Comparison of ENCODE assay signal across 6 cellular contexts in the genomic region with DNA sequence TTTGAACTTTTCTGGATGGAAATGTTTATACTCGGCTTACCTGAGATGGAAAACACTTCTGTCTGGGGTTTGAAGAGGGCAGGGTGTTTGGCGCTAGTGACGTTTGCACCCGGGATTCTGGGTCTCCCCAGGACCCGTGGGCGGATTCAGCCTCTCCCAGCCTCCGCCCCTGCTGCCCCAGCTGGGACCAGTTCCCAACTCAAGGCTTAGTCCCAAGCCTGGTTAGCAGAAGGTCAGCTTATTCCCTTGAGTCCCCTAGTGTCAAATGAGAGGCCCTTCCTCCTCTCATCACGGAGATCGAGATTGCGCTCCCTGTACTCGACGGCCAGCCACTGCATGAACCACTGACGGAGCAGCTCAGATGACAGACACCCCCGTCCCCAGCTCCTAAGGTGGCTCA.
"Had no signal": no experiment of that assay in that cellular context is flagged by ENCODE, and none has a peak within 500 bp of the region (broad histone marks: within the 10 kb centered on the region; RNA-seq: fewer than 3 reads in every experiment).

No MANE protein-coding gene starts in this region.

- H3K27ac Mint-ChIP-seq: GM23338, H9, IgD-negative memory B cell had no signal

- H3K4me3 Mint-ChIP-seq: GM23338, H9, IgD-negative memory B cell had no signal

- H3K27me3 Mint-ChIP-seq: IgD-negative memory B cell had no signal

- ATAC-seq: GM23338, HepG2 had no signal

- H3K4me1 Mint-ChIP-seq: GM23338 had no signal

- H3K27ac ChIP-seq: HL-60 had no signal

- DNase-seq: H9, HCEC 1CT had no signal

- H3K9me3 Mint-ChIP-seq: IgD-negative memory B cell had no signal

- H3K4me3 ChIP-seq: GM23338 had no signal
